In genomic region chr5:173682313-173682712, GRCh38 we compare ENCODE assay signal across 28 cellular contexts.
"Had no signal": no experiment of that assay in that cellular context is flagged by ENCODE, and none has a peak within 500 bp of the region (broad histone marks: within the 10 kb centered on the region; RNA-seq: fewer than 3 reads in every experiment).

No MANE protein-coding gene starts in this region.

- H3K27ac ChIP-seq: left ventricle myocardium inferior, pancreas, prostate gland, sigmoid colon, stomach, testis, transverse colon, upper lobe of left lung, vagina had no signal

- H3K27ac Mint-ChIP-seq: naive thymus-derived CD8-positive, alpha-beta T cell; nephron had no signal

- H3K4me3 Mint-ChIP-seq: naive thymus-derived CD8-positive, alpha-beta T cell; nephron; neural crest cell; stimulated activated naive B cell treated with anti-CD40 and anti-IgM and Interleukin-4, amounts not matched to agents 10 μg/mL and 1 μg/mL and 100 μg/mL, for 72 hours had no signal

- H3K27me3 Mint-ChIP-seq: stimulated activated naive B cell treated with anti-CD40 and anti-IgM and Interleukin-4, amounts not matched to agents 10 μg/mL and 1 μg/mL and 100 μg/mL, for 72 hours had no signal

- H3K27me3 ChIP-seq: pancreas, sigmoid colon, stomach, testis, thyroid gland, transverse colon, upper lobe of left lung, vagina had no signal

- H3K9me3 ChIP-seq: left ventricle myocardium inferior, mucosa of descending colon, pancreas, prostate gland, sigmoid colon, stomach, testis, thyroid gland, transverse colon, upper lobe of left lung, vagina had no signal

- DNase-seq: hippocampal formation; left ventricle myocardium inferior; midbrain; mucosa of descending colon; naive thymus-derived CD8-positive, alpha-beta T cell; nucleus accumbens; pancreas; retina; right cardiac atrium; sigmoid colon; small intestine; stimulated activated CD4-positive, alpha-beta T cell treated with anti-CD3 and anti-CD28 coated beads, Interleukin-1b, Interleukin-23, amount 100 ng/mL, for 48 hours; stimulated activated CD4-positive, alpha-beta T cell treated with anti-CD3 and anti-CD28 coated beads, Interleukin-2, amount 100 ng/mL, for 48 hours; stimulated activated CD4-positive, alpha-beta T cell treated with anti-CD3 and anti-CD28 coated beads, Interleukin-4, amount 100 ng/mL, for 4 hours; stimulated activated CD8-positive, alpha-beta memory T cell treated with anti-CD3 and anti-CD28 coated beads, Interleukin-4, amount 100 ng/mL, for 48 hours; stimulated activated naive B cell treated with anti-CD40 and anti-IgM and Interleukin-4, amounts not matched to agents 10 μg/mL and 1 μg/mL and 100 μg/mL, for 72 hours; stimulated activated naive CD8-positive, alpha-beta T cell treated with anti-CD3 and anti-CD28 coated beads, Interleukin-15, Interleukin-2, amounts not matched to agents 100 U/mL and 50 U/mL, for 24 hours; stomach; testis; thyroid gland; transverse colon; upper lobe of left lung had no signal

- ATAC-seq: mucosa of descending colon; naive thymus-derived CD8-positive, alpha-beta T cell; pancreas; right cardiac atrium; stimulated activated naive CD8-positive, alpha-beta T cell treated with anti-CD3 and anti-CD28 coated beads, Interleukin-15, Interleukin-2, amounts not matched to agents 100 U/mL and 50 U/mL, for 24 hours had no signal

- H3K4me3 ChIP-seq: left ventricle myocardium inferior, lung, mucosa of descending colon, pancreas, prostate gland, sigmoid colon, stomach, testis, thyroid gland, transverse colon, upper lobe of left lung, vagina had no signal

- H3K4me1 ChIP-seq: prostate gland, sigmoid colon, stomach, testis, transverse colon, vagina had no signal

- FAIRE-seq: keratinocyte, pancreas, small intestine had no signal

- H3K36me3 ChIP-seq: left ventricle myocardium inferior, pancreas, prostate gland, sigmoid colon, stomach, thyroid gland, transverse colon, upper lobe of left lung, vagina had no signal

- H3K4me1 Mint-ChIP-seq: neural crest cell had no signal
